ENCODE assay signal across 30 cellular contexts in genomic region chr3:64276131-64276530, GRCh38. TPM values are rescaled to one million over a fixed set of nuclear protein-coding genes. Genes with fewer than 3 reads are reported as not detected.
"Had no signal": no experiment of that assay in that cellular context is flagged by ENCODE, and none has a peak within 500 bp of the region (broad histone marks: within the 10 kb centered on the region; RNA-seq: fewer than 3 reads in every experiment).

No MANE protein-coding gene starts in this region.

- H3K4me2 ChIP-seq: SK-N-SH had no signal

- H3K27ac ChIP-seq: ascending aorta, body of pancreas, cardiac muscle cell, Peyer's patch, RWPE1, SJCRH30, VCaP had no signal

- FAIRE-seq: K562 had no signal

- DNase-seq: activated CD4-positive, alpha-beta memory T cell treated with anti-CD3 and anti-CD28 coated beads for 36 hours; activated CD4-positive, alpha-beta T cell treated with anti-CD3 and anti-CD28 coated beads, Interleukin-2, amount 10 ng/mL, durations not matched to agents 7 days and 5 days; activated CD4-positive, CD25-positive, alpha-beta regulatory T cell; activated CD8-positive, alpha-beta memory T cell treated with anti-CD3 and anti-CD28 coated beads for 24 hours; activated effector memory CD4-positive, alpha-beta T cell treated with anti-CD3 and anti-CD28 coated beads, Interleukin-2, amount 50 U/mL, for 16 hours; activated naive CD4-positive, alpha-beta T cell treated with Interleukin-2 at 50 U/mL for 16 hours; activated naive CD8-positive, alpha-beta T cell treated with anti-CD3 and anti-CD28 coated beads, Interleukin-2, amount 50 U/mL, for 24 hours; activated T-cell treated with anti-CD3 and anti-CD28 coated beads, Interleukin-2, amount 50 U/mL, for 4 hours; amniotic stem cell; body of pancreas; Karpas-422; NCI-H1105 treated with DMSO at 0.1 percent for 48 hours; NCI-H1436 treated with DMSO at 0.1 percent for 48 hours; NCI-H187; NCI-H2081; NCI-H446 treated with DMSO at 0.1 percent for 48 hours; NCI-H524 treated with DMSO at 0.1 percent for 48 hours; NCI-H82; Peyer's patch; Right ventricle myocardium superior; SJCRH30; SK-N-SH; T-helper 1 cell had no signal

- H3K36me3 ChIP-seq: ascending aorta, cardiac muscle cell, Peyer's patch, SJCRH30 had no signal

- H3K4me1 ChIP-seq: ascending aorta, body of pancreas, Peyer's patch, SJCRH30 had no signal

- H3K9ac ChIP-seq: SK-N-SH had no signal

- H3K27me3 ChIP-seq: ascending aorta, body of pancreas, cardiac muscle cell, Peyer's patch, SJCRH30 had no signal

- ATAC-seq: activated naive CD4-positive, alpha-beta T cell treated with anti-CD3 and anti-CD28 coated beads, Interleukin-2, amount 50 U/mL, for 72 hours; activated naive CD8-positive, alpha-beta T cell treated with anti-CD3 and anti-CD28 coated beads, Interleukin-2, amount 50 U/mL, for 24 hours; activated T-cell treated with anti-CD3 and anti-CD28 coated beads, Interleukin-2, amount 50 U/mL, for 4 hours; body of pancreas; K562 had no signal

- H3K9me3 ChIP-seq: ascending aorta, body of pancreas, Peyer's patch, SJCRH30, SK-N-SH had no signal

- H3K4me3 ChIP-seq: ascending aorta, body of pancreas, cardiac muscle cell, K562, Peyer's patch, SJCRH30 had no signal

RNA-seq across cellular contexts. Expression of gene PRICKLE2, which starts 50.9 kb away (rescaled TPM):
- total RNA-seq: activated CD4-positive, alpha-beta memory T cell treated with anti-CD3 and anti-CD28 coated beads for 36 hours; activated CD4-positive, alpha-beta T cell treated with anti-CD3 and anti-CD28 coated beads, Interleukin-2, amount 10 ng/mL, durations not matched to agents 7 days and 5 days; activated naive CD4-positive, alpha-beta T cell treated with anti-CD3 and anti-CD28 coated beads, Interleukin-2, amount 50 U/mL, for 72 hours; activated T-cell treated with anti-CD3 and anti-CD28 coated beads, Interleukin-2, amount 50 U/mL, for 4 hours; T-helper 2 cell treated with Interferon-gamma antibody and Interleukin-4, amounts not matched to agents 100 ng/mL and 5 ng/mL, for 36 hours had no signal
- polyA plus RNA-seq: K562 had no signal
